In the genomic region with DNA sequence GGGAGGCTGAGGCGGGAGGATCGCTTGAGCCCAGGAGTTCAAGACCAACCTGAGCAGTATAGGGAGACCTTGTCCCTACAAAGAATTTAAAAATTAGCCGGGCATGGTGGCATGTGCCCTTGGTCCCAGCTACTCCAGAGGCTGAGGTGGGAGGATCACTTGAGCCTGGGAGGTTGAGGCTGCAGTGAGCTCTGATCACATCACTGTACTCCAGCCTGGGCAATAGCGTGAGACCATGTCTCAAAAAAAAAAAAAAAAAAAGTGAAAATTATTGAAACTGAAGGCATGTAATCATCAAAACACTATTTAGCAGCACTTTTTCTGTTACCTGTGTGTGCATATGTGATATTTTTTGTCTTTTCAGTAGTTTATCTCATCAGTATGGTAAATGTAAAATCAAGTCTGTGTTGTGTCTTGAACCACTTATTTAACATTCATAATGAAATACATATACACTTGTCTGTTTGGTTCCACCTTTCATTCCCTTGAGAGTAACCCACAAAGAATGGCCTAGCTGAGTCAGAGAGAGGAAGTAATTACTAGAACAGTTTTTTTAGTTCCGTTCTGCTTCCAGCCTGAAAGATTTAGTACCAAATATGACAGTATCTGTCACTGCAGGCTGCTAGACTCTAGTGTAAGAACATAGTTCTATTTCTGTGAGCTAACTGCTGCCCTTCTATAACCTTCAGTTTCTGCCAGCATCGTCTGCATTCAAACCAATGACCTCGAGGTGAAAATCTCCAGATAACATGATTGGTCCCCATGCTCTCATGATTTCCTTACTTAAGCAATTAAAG, we compare ENCODE assay signal across 9 cellular contexts.
A peak's percentile ranks its signal among the peaks of the same experiment; 100 is the strongest.
DNase-seq lines count a peak whose midpoint lies in the region; ATAC-seq and TF ChIP-seq lines count a peak whose summit lies in the region.
"Had no signal": no experiment of that assay in that cellular context is flagged by ENCODE, and none has a peak within 500 bp of the region (broad histone marks: within the 10 kb centered on the region; RNA-seq: fewer than 3 reads in every experiment).

No MANE protein-coding gene starts in this region.

- DNase-seq in activated CD4-positive, alpha-beta T cell treated with anti-CD3 and anti-CD28 coated beads for 36 hours = no peak
- DNase-seq in activated CD4-positive, alpha-beta T cell treated with anti-CD3 and anti-CD28 coated beads for 4 hours = no peak
- DNase-seq in NOMO-1 (lab: John Stamatoyannopoulos, UW; ENCODE audit: unreplicated experiment in 2 of 2) = peak; percentile 85 to 99
- no peak for DNase-seq in epithelial cell of prostate (ENCODE audit: low read depth, low spot score)
- DNase-seq in activated CD4-positive, CD25-positive, alpha-beta regulatory T cell (lab: John Stamatoyannopoulos, UW) = no peak
- no peak for DNase-seq in CD14-positive monocyte (ENCODE audit: low spot score)

- H3K4me1 Mint-ChIP-seq in activated CD4-positive, alpha-beta T cell treated with anti-CD3 and anti-CD28 coated beads for 36 hours = peaks cover 10% of the 10 kb centered on the region
- peaks cover 10% of the 10 kb centered on the region for H3K4me1 Mint-ChIP-seq in CD14-positive monocyte

- no peak for TF ChIP-seq CTCF in CD14-positive monocyte (IDR thresholded peaks at IDR 0.05)

- intact Hi-C loops in activated CD4-positive, alpha-beta T cell treated with anti-CD3 and anti-CD28 coated beads for 36 hours (cut with DNase I, micrococcal nuclease) = no loop called here
- intact Hi-C loops in CD14-positive monocyte (cut with micrococcal nuclease) = no loop called here

- H3K27ac Mint-ChIP-seq in activated CD4-positive, alpha-beta T cell treated with anti-CD3 and anti-CD28 coated beads for 36 hours = peak overlapping the region; percentile 65
- peak overlapping the region in 2 of 7 donors; percentile 2 to 45 for H3K27ac Mint-ChIP-seq in CD14-positive monocyte

- H3K9ac ChIP-seq in stomach smooth muscle (ENCODE audit: low read length in 2 of 2) = no peak overlapping the region

- CTCF ChIA-PET in activated CD4-positive, alpha-beta T cell treated with anti-CD3 and anti-CD28 coated beads for 36 hours (lab: Charles Lee) = interaction anchor here (0.6 to 2.1 kb wide), 6 partner anchors 8 to 199 kb away, joined by 3 to 7 read pairs (median 4); no protein-coding TSS in a partner anchor

- no peak overlapping the region for H3K4me3 Mint-ChIP-seq in activated CD4-positive, alpha-beta T cell treated with anti-CD3 and anti-CD28 coated beads for 36 hours
- no peak overlapping the region for H3K4me3 Mint-ChIP-seq in CD14-positive monocyte

- H3K36me3 Mint-ChIP-seq in activated CD4-positive, alpha-beta T cell treated with anti-CD3 and anti-CD28 coated beads for 36 hours (ENCODE audit: low read depth) = no peaks in the 10 kb centered on the region
- no peaks in the 10 kb centered on the region for H3K36me3 Mint-ChIP-seq in CD14-positive monocyte

- no peaks in the 10 kb centered on the region for H3K9me3 Mint-ChIP-seq in activated CD4-positive, alpha-beta T cell treated with anti-CD3 and anti-CD28 coated beads for 36 hours (ENCODE audit: low read depth)
- peaks cover 0 to 2% (median 0%) of the 10 kb centered on the region in 7 donors for H3K9me3 Mint-ChIP-seq in CD14-positive monocyte

- peaks cover 6% of the 10 kb centered on the region for H3K4me1 ChIP-seq in stomach smooth muscle (ENCODE audit: control insufficient read depth, insufficient read depth, low read length)
- H3K4me1 ChIP-seq: A549 had no signal

- ATAC-seq in activated CD4-positive, alpha-beta T cell treated with anti-CD3 and anti-CD28 coated beads for 36 hours = peak; percentile 97
- peak; percentile 99 for ATAC-seq in HG02759 (IDR thresholded peaks at IDR 0.05; ENCODE audit: unreplicated experiment)
- ATAC-seq: A549 had no signal

- no peaks in the 10 kb centered on the region for H3K9me3 ChIP-seq in stomach smooth muscle (ENCODE audit: control insufficient read depth in 2 of 2, low read length in 2 of 2)
- H3K9me3 ChIP-seq: A549 had no signal

- peaks cover 0 to 6% of the 10 kb centered on the region in 2 donors for H3K36me3 ChIP-seq in stomach smooth muscle (ENCODE audit: control insufficient read depth in 2 of 2, insufficient read depth in 2 of 2, low read length in 2 of 2)

- H3K27ac ChIP-seq in epithelial cell of prostate = peak overlapping the region; percentile 18
- H3K27ac ChIP-seq in stomach smooth muscle (ENCODE audit: low read length) = peak overlapping the region; percentile 18
- H3K27ac ChIP-seq: A549 had no signal

- no peaks in the 10 kb centered on the region for H3K27me3 Mint-ChIP-seq in activated CD4-positive, alpha-beta T cell treated with anti-CD3 and anti-CD28 coated beads for 36 hours
- peaks cover 0 to 1% (median 0%) of the 10 kb centered on the region in 3 donors for H3K27me3 Mint-ChIP-seq in CD14-positive monocyte (ENCODE audit: low read depth in 3 of 3)

- no peak overlapping the region for H3K4me3 ChIP-seq in stomach smooth muscle (ENCODE audit: low read length in 2 of 2)
- H3K4me3 ChIP-seq: A549 had no signal

- POLR2A ChIA-PET in activated CD4-positive, alpha-beta T cell treated with anti-CD3 and anti-CD28 coated beads for 36 hours (lab: Charles Lee) = no interaction called here

- no peaks in the 10 kb centered on the region for H3K27me3 ChIP-seq in stomach smooth muscle (ENCODE audit: control insufficient read depth in 1 of 2, insufficient read depth in 2 of 2, low read length in 2 of 2)

Comparison
In these comparisons a context has a peak if more than half of its experiments do, and no peak if none do; other contexts are left out.
1. DNase-seq: peak in NOMO-1 (2 of 2); none in activated CD4-positive, alpha-beta T cell treated with anti-CD3 and anti-CD28 coated beads for 36 hours (single experiment), activated CD4-positive, alpha-beta T cell treated with anti-CD3 and anti-CD28 coated beads for 4 hours (0 of 2), epithelial cell of prostate (single experiment), activated CD4-positive, CD25-positive, alpha-beta regulatory T cell (0 of 4) and CD14-positive monocyte (single experiment).